ENCODE assay signal across 1 cellular context in genomic region chr10:121339136-121339535, GRCh38.
TF ChIP-seq lines count a peak whose summit lies in the region.

No MANE protein-coding gene starts in this region.

TF ChIP-seq in H1, 55 proteins besides CTCF, POLR2A, EP300 and RAD21 (continued from another document):
- no peak for TF ChIP-seq CHD7 (IDR thresholded peaks at IDR 0.05; ENCODE audit: insufficient replicate concordance, low read length)
